ENCODE assay signal across 25 cellular contexts in the genomic region with DNA sequence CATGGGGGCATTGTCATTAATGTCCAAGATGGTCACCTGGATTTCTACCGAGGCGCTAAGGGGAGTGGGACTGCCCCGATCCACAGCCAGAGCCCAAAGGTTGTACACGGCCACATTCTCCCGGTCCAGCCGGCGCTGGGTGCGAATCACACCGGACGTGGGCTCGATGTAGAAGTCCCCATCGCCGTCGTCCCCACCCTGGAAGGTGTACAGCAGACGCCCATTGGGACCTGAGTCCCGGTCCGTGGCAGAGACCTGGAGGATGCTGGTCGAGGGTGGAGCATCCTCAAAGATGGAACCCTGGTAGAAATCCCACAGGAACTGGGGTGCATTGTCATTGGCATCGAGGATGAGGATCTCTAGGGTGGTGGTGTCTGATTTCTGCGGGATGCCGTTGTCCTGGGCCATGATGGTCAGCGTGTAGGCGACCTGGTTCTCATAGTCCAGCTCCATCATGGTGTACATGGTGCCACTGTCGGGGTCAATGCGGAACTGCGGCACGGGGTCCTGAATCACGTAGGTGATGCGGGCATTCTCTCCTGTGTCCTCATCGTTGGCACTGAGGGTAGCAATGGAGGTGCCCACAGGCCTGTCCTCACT. TPM values are rescaled to one million over a fixed set of nuclear protein-coding genes. Genes with fewer than 3 reads are reported as not detected.
DNase-seq lines count a peak whose midpoint lies in the region; ATAC-seq, FAIRE-seq and TF ChIP-seq lines count a peak whose summit lies in the region.
"Had no signal": no experiment of that assay in that cellular context is flagged by ENCODE, and none has a peak within 500 bp of the region (broad histone marks: within the 10 kb centered on the region; RNA-seq: fewer than 3 reads in every experiment).

No MANE protein-coding gene starts in this region.

- TF ChIP-seq CTCF in bronchial epithelial cell (IDR thresholded peaks at IDR 0.05; ENCODE audit: insufficient read depth, low read length, severe bottlenecking) (no peak), nephron progenitor cell (IDR thresholded peaks at IDR 0.05) (no peak)

- H3K4me3 Mint-ChIP-seq in nephron progenitor cell: peak overlapping the region; percentile 15

- intact Hi-C loops in right cardiac atrium (cut with DNase I): no loop called here
- intact Hi-C loops in Right ventricle myocardium inferior (cut with DNase I): loop anchor here (10.0 kb wide), 1 partner anchor 79 kb away; no protein-coding TSS in a partner anchor

- WGBS in right cardiac atrium: 98% methylated on average over 30 of the region's 30 CpGs

- H3K27ac Mint-ChIP-seq in nephron progenitor cell: no peak overlapping the region

- H3K36me3 Mint-ChIP-seq in nephron progenitor cell (ENCODE audit: low read depth): peaks cover 33% of the 10 kb centered on the region

- peaks cover 56% of the 10 kb centered on the region for H3K27me3 Mint-ChIP-seq in nephron progenitor cell (ENCODE audit: low read depth, poor library complexity)

- H3K9me3 Mint-ChIP-seq in nephron progenitor cell: peaks cover 33% of the 10 kb centered on the region

- no peak overlapping the region for H3K27ac ChIP-seq in right cardiac atrium (ENCODE audit: low read length)
- H3K27ac ChIP-seq: C4-2B, KMS-11 had no signal

- H3K36me3 ChIP-seq in bronchial epithelial cell (ENCODE audit: control insufficient read depth, insufficient read depth, low read length): peaks cover 27% of the 10 kb centered on the region

- H3K9me3 ChIP-seq in right cardiac atrium (ENCODE audit: control insufficient read depth, low read length): no peaks in the 10 kb centered on the region
- H3K9me3 ChIP-seq: SK-N-SH had no signal

- no peak for FAIRE-seq in bronchial epithelial cell (lab: Jason Lieb, UNC)
- FAIRE-seq: D721Med, GM18507, H1 had no signal

- H3K4me1 Mint-ChIP-seq in nephron progenitor cell: peaks cover 29% of the 10 kb centered on the region

- no peak for ATAC-seq in right cardiac atrium
- ATAC-seq in Right ventricle myocardium inferior: no peak
- no peak for ATAC-seq in HG03039 (IDR thresholded peaks at IDR 0.05; ENCODE audit: unreplicated experiment)
- ATAC-seq: HCT116 had no signal

- H3K4me1 ChIP-seq in right cardiac atrium (ENCODE audit: control insufficient read depth, insufficient read depth, low read length): no peaks in the 10 kb centered on the region

- no peak overlapping the region for H3K4me3 ChIP-seq in right cardiac atrium (ENCODE audit: low read length)
- peak overlapping the region; percentile 63 for H3K4me3 ChIP-seq in bronchial epithelial cell (ENCODE audit: low read depth, low read length)

- DNase-seq in right cardiac atrium (peak in 2 of 3 donors; percentile 35 to 40), Right ventricle myocardium inferior (ENCODE audit: missing footprints) (no peak), bronchial epithelial cell (ENCODE audit: low read depth) (no peak), nephron progenitor cell (no peak), D341Med (ENCODE audit: low spot score) (no peak), NCI-H748 (lab: John Stamatoyannopoulos, UW; ENCODE audit: unreplicated experiment) (no peak), CD1c-positive myeloid dendritic cell (ENCODE audit: extremely low spot score) (no peak)
- DNase-seq: DMS53, GDM1, IMR-90, NCI-H1105, NCI-H146, NCI-H2029, NCI-H226, NCI-H524, OCI-M1, SIG-M5, SK-N-SH had no signal

- H3K27me3 ChIP-seq in right cardiac atrium (ENCODE audit: control insufficient read depth, insufficient read depth) (no peaks in the 10 kb centered on the region), bronchial epithelial cell (ENCODE audit: control insufficient read depth, insufficient read depth, low read length) (no peaks in the 10 kb centered on the region)

RNA-seq across cellular contexts. Expression of a gene that starts 3.1 kb away (rescaled TPM):
- total RNA-seq in right cardiac atrium (1 to 10 TPM; 5.5 to 7.9 (median 6.5) TPM), Right ventricle myocardium inferior (8.4 TPM), bronchial epithelial cell (39.0 and 60.0 TPM in 2 replicates)
- 5.6 TPM for polyA plus RNA-seq in right cardiac atrium

Comparison
In these comparisons a context has a peak if more than half of its experiments do, and no peak if none do; other contexts are left out.
1. DNase-seq: peak in right cardiac atrium (2 of 3); none in Right ventricle myocardium inferior (single experiment), bronchial epithelial cell (single experiment), nephron progenitor cell (single experiment), D341Med (single experiment), NCI-H748 (single experiment) and CD1c-positive myeloid dendritic cell (single experiment).